23 cellular contexts compared by ENCODE assay signal in genomic region chr1:17488977-17489739, GRCh38. TPM values are rescaled to one million over a fixed set of nuclear protein-coding genes. Genes with fewer than 3 reads are reported as not detected.
A peak's percentile ranks its signal among the peaks of the same experiment; 100 is the strongest.
DNase-seq lines count a peak whose midpoint lies in the region; ATAC-seq, FAIRE-seq and TF ChIP-seq lines count a peak whose summit lies in the region.
"Had no signal": no experiment of that assay in that cellular context is flagged by ENCODE, and none has a peak within 500 bp of the region (broad histone marks: within the 10 kb centered on the region; RNA-seq: fewer than 3 reads in every experiment).

No MANE protein-coding gene starts in this region.

- no TSS peak for BruUV-seq in K562 (replicated peaks; lab: Mats Ljungman, UMichigan)
- BruUV-seq in PC-9 (replicated peaks; lab: Mats Ljungman, UMichigan) = no TSS peak

- POLR2A ChIA-PET in K562 (lab: Yijun Ruan, JAX) (interaction anchor here (0.7 to 1.1 kb wide), 6 partner anchors 9 to 85 kb away, joined by 3 to 4 read pairs (median 3); no protein-coding TSS in a partner anchor), PC-9 (lab: Charles Lee; ENCODE audit: unreplicated experiment) (no interaction called here)

- H3K9me3 ChIP-seq in K562 (replicated peaks; ENCODE audit: control insufficient read depth, insufficient read depth, low read depth, low read length) (no peaks in the 10 kb centered on the region), sigmoid colon (no peaks in the 10 kb centered on the region), PC-9 (ENCODE audit: insufficient read depth, low read depth) (no peaks in the 10 kb centered on the region)

- H3K9me1 ChIP-seq in K562 (ENCODE audit: control insufficient read depth, insufficient read depth, low read length) = no peaks in the 10 kb centered on the region

- H3K4me3 ChIP-seq in K562 (no peak overlapping the region), foreskin fibroblast (ENCODE audit: low read depth in 1 of 2, low read length in 2 of 2) (no peak overlapping the region), sigmoid colon (no peak overlapping the region), PC-9 (no peak overlapping the region)

- H4K20me1 ChIP-seq in K562 (replicated peaks; ENCODE audit: control insufficient read depth, insufficient read depth, low read length) (0 out of 2 replicates have a peak, but pooled peaks cover 2% of the 10 kb centered on the region), PC-9 (ENCODE audit: insufficient read depth) (no peaks in the 10 kb centered on the region)

- H3K4me3 Mint-ChIP-seq in T-helper 2 cell treated with Interferon-gamma antibody and Interleukin-4, amounts not matched to agents 5 μg/mL and 100 μg/mL, for 36 hours = no peak overlapping the region
- H3K4me3 Mint-ChIP-seq: activated CD4-positive, alpha-beta memory T cell treated with anti-CD3 and anti-CD28 coated beads, Interleukin-2, amount 10 ng/mL, durations not matched to agents 7 days and 5 days; activated naive CD4-positive, alpha-beta T cell treated with anti-CD3 and anti-CD28 coated beads, Interleukin-2, amount 50 U/mL, for 24 hours; activated T-cell treated with anti-CD3 and anti-CD28 coated beads, Interleukin-2, amount 50 U/mL, for 24 hours; dendritic cell treated with granulocyte-macrophage colony-stimulating factor and Interleukin-4, amounts not matched to agents 40 ng/mL and 50 ng/mL, for 4 days; T-helper 17 cell; WTC11 had no signal

- H3K79me2 ChIP-seq in K562 (ENCODE audit: control insufficient read depth, insufficient read depth, low read length) (no peaks in the 10 kb centered on the region), PC-9 (ENCODE audit: low read depth) (no peaks in the 10 kb centered on the region)

- peak overlapping the region in 1 of 2 experiments; percentile 23; a peak in 1 of 4 replicates for H3K9ac ChIP-seq in K562 (ENCODE audit: insufficient read depth in 1 of 2, low read depth in 2 of 2, low read length in 2 of 2)

- intact Hi-C loops in K562 (cut with micrococcal nuclease) = loop anchor here (2.0 to 10.0 kb wide), 3 partner anchors 52 to 154 kb away; partner anchors contain the start of gene RCC2
- intact Hi-C loops in sigmoid colon (cut with DNase I) = no loop called here
- intact Hi-C loops in PC-9 (cut with micrococcal nuclease; ENCODE audit: unreplicated experiment) = no loop called here

- peaks cover 5% of the 10 kb centered on the region; the same call in 1 of the 2 replicates for H3F3A ChIP-seq in PC-9 (ENCODE audit: insufficient read depth, low read depth)

- TF ChIP-seq CTCF in K562 (IDR thresholded peaks at IDR 0.05 in 2 of 3, conservative IDR thresholded peaks at IDR 0.05 in 1 of 3; ENCODE audit: insufficient read depth in 2 of 3, low read depth in 1 of 3, low read length in 3 of 3) (no peak), foreskin fibroblast (IDR thresholded peaks at IDR 0.05; ENCODE audit: low read depth, low read length) (no peak), sigmoid colon (IDR thresholded peaks at IDR 0.05) (no peak), PC-9 (conservative IDR thresholded peaks at IDR 0.05) (no peak)

- WGBS in K562 (ENCODE audit: insufficient coverage, low coverage, missing lambda C conversion rate) = 17% methylated on average over 5 of the region's 5 CpGs
- 74 to 82% methylated on average over 5 of the region's 5 CpGs for WGBS in sigmoid colon, 2 donors

- H2AFZ ChIP-seq in K562 (ENCODE audit: low read depth, low read length) (peak overlapping the region; percentile 52), PC-9 (no peak overlapping the region)

- H3K9me3 Mint-ChIP-seq in T-helper 2 cell treated with Interferon-gamma antibody and Interleukin-4, amounts not matched to agents 5 μg/mL and 100 μg/mL, for 36 hours = no peaks in the 10 kb centered on the region
- H3K9me3 Mint-ChIP-seq: activated CD4-positive, alpha-beta memory T cell treated with anti-CD3 and anti-CD28 coated beads, Interleukin-2, amount 10 ng/mL, durations not matched to agents 7 days and 5 days; activated naive CD4-positive, alpha-beta T cell treated with anti-CD3 and anti-CD28 coated beads, Interleukin-2, amount 50 U/mL, for 24 hours; activated T-cell treated with anti-CD3 and anti-CD28 coated beads, Interleukin-2, amount 50 U/mL, for 24 hours; dendritic cell treated with granulocyte-macrophage colony-stimulating factor and Interleukin-4, amounts not matched to agents 40 ng/mL and 50 ng/mL, for 4 days had no signal

- TF ChIP-seq POLR2A in K562 (conservative IDR thresholded peaks at IDR 0.05) (no peak), sigmoid colon (IDR thresholded peaks at IDR 0.05) (no peak)

- no peaks in the 10 kb centered on the region for H3K27me3 Mint-ChIP-seq in T-helper 2 cell treated with Interferon-gamma antibody and Interleukin-4, amounts not matched to agents 5 μg/mL and 100 μg/mL, for 36 hours (ENCODE audit: low read depth)

- no peak overlapping the region for H3K27ac Mint-ChIP-seq in T-helper 2 cell treated with Interferon-gamma antibody and Interleukin-4, amounts not matched to agents 5 μg/mL and 100 μg/mL, for 36 hours
- H3K27ac Mint-ChIP-seq: activated CD4-positive, alpha-beta memory T cell treated with anti-CD3 and anti-CD28 coated beads, Interleukin-2, amount 10 ng/mL, durations not matched to agents 7 days and 5 days; activated naive CD4-positive, alpha-beta T cell treated with anti-CD3 and anti-CD28 coated beads, Interleukin-2, amount 50 U/mL, for 24 hours; activated T-cell treated with anti-CD3 and anti-CD28 coated beads, Interleukin-2, amount 50 U/mL, for 24 hours; dendritic cell treated with granulocyte-macrophage colony-stimulating factor and Interleukin-4, amounts not matched to agents 40 ng/mL and 50 ng/mL, for 4 days; T-helper 17 cell; WTC11 had no signal

- no peaks in the 10 kb centered on the region for H3K36me3 Mint-ChIP-seq in T-helper 2 cell treated with Interferon-gamma antibody and Interleukin-4, amounts not matched to agents 5 μg/mL and 100 μg/mL, for 36 hours (ENCODE audit: low read depth)
- H3K36me3 Mint-ChIP-seq: activated naive CD4-positive, alpha-beta T cell treated with anti-CD3 and anti-CD28 coated beads, Interleukin-2, amount 50 U/mL, for 24 hours; WTC11 had no signal

- H3K4me2 ChIP-seq in K562 (ENCODE audit: insufficient read depth, low read length) (peak overlapping the region; percentile 44; the same call in 1 of the 2 replicates), PC-9 (no peak overlapping the region)

- CTCF ChIA-PET in K562 (lab: Yijun Ruan, JAX; ENCODE audit: low intra/inter-chr PET ratio) = no interaction called here
- CTCF ChIA-PET in PC-9 (lab: Charles Lee) = interaction anchor here (0.9 kb wide), 1 partner anchor 13 kb away, joined by 5 read pairs; no protein-coding TSS in a partner anchor

- in situ Hi-C loops in K562 (cut with MboI) = no loop called here

- peak; percentile 74 for FAIRE-seq in K562 (lab: Jason Lieb, UNC)
- FAIRE-seq: GM18507, H54 had no signal

- no peaks in the 10 kb centered on the region for H3K36me3 ChIP-seq in K562 (ENCODE audit: control insufficient read depth, insufficient read depth, low read length)
- no peaks in the 10 kb centered on the region for H3K36me3 ChIP-seq in sigmoid colon
- no peaks in the 10 kb centered on the region for H3K36me3 ChIP-seq in PC-9 (ENCODE audit: low read depth)

- no peaks in the 10 kb centered on the region for H3K9me2 ChIP-seq in PC-9 (ENCODE audit: insufficient read depth)

- 0 out of 2 replicates have a peak, but pooled peaks have one; percentile 36 for TF ChIP-seq EP300 in K562 (IDR thresholded peaks at IDR 0.05; ENCODE audit: low read length)
- no peak for TF ChIP-seq EP300 in sigmoid colon (IDR thresholded peaks at IDR 0.05)

- no peaks in the 10 kb centered on the region for H3K4me1 Mint-ChIP-seq in T-helper 2 cell treated with Interferon-gamma antibody and Interleukin-4, amounts not matched to agents 5 μg/mL and 100 μg/mL, for 36 hours (ENCODE audit: low read depth)
- H3K4me1 Mint-ChIP-seq: activated naive CD4-positive, alpha-beta T cell treated with anti-CD3 and anti-CD28 coated beads, Interleukin-2, amount 50 U/mL, for 24 hours; T-helper 17 cell had no signal

- DNase-seq in HCEC 1CT (peak; percentile 17), K562 (ENCODE audit: extremely low read depth in 1 of 4, low spot score in 3 of 4) (peak; percentile 59 to 72 (median 62)), foreskin fibroblast (peak; percentile 24 to 60), sigmoid colon (no peak), SKM-1 treated with dmso at 0.1 percent for 144 hours (lab: John Stamatoyannopoulos, UW; ENCODE audit: unreplicated experiment) (no peak), PC-9 (no peak)
- no peak for DNase-seq in T-helper 2 cell treated with Interferon-gamma antibody and Interleukin-4, amounts not matched to agents 5 μg/mL and 100 μg/mL, for 36 hours (ENCODE audit: low spot score)
- DNase-seq in NK-92 treated with Interleukin-12 subunit alpha and Interleukin-12 subunit beta, amount 100 ng/mL, for 24 hours (lab: John Stamatoyannopoulos, UW) = no peak
- DNase-seq: activated CD4-positive, alpha-beta memory T cell treated with anti-CD3 and anti-CD28 coated beads, Interleukin-2, amount 10 ng/mL, durations not matched to agents 7 days and 5 days; activated T-cell treated with anti-CD3 and anti-CD28 coated beads, Interleukin-2, amount 50 U/mL, for 24 hours; KBM-7; left cardiac atrium; NCI-H2029; SHP77; stimulated activated naive CD4-positive, alpha-beta T cell; T-helper 17 cell; trophoblast cell had no signal

- H3K27me3 ChIP-seq in K562 (ENCODE audit: control insufficient read depth in 2 of 2, insufficient read depth in 2 of 2, low read length in 2 of 2) = no peaks in the 10 kb centered on the region; a peak in 1 of 5 replicates
- H3K27me3 ChIP-seq in sigmoid colon = no peaks in the 10 kb centered on the region
- no peaks in the 10 kb centered on the region for H3K27me3 ChIP-seq in PC-9 (ENCODE audit: insufficient read depth, low read depth)

- peak; percentile 69 for ATAC-seq in K562
- ATAC-seq: esophagus mucosa, left cardiac atrium, T-helper 17 cell, WTC11 had no signal

- H3K4me1 ChIP-seq in K562 (replicated peaks in 1 of 2; ENCODE audit: control insufficient read depth in 2 of 2, insufficient read depth in 2 of 2, low read length in 2 of 2) (peaks cover 20 to 23% of the 10 kb centered on the region in 2 experiments; a peak in 4 of 5 replicates), sigmoid colon (peaks cover 0 to 10% (median 5%) of the 10 kb centered on the region in 4 donors), PC-9 (replicated peaks; ENCODE audit: insufficient read depth) (no peaks in the 10 kb centered on the region; the same call in 1 of the 2 replicates)

- TF ChIP-seq RAD21 in K562 (CRISPR knock-in tag; conservative IDR thresholded peaks at IDR 0.05 in 1 of 2, IDR thresholded peaks at IDR 0.05 in 1 of 2) = no peak

- H3K27ac ChIP-seq in K562 (ENCODE audit: extremely low read depth, low read depth, low read length) (peak overlapping the region; percentile 41; the same call in 2 of the 3 replicates), sigmoid colon (peak overlapping the region in 3 of 4 donors; percentile 14 to 44 (median 32)), PC-9 (no peak overlapping the region)

RNA-seq across cellular contexts. Expression of gene RCC2, which starts 49.7 kb away (rescaled TPM):
- total RNA-seq in K562 (2011; cell fraction: chromatin; rRNA removed; ENCODE audit: low replicate concordance) = 86.3 and 153 TPM in 2 replicates
- 101 and 112 TPM in 2 replicates for total RNA-seq in K562 (2011; cell fraction: nucleolus; rRNA removed)
- 95.8 and 102 TPM in 2 replicates for total RNA-seq in K562 (2011; cell fraction: nucleoplasm; rRNA removed)
- total RNA-seq in K562 (2014; rRNA removed) = 111 and 116 TPM in 2 replicates
- 108 and 111 TPM in 2 replicates for total RNA-seq in K562 (2014; rRNA removed; fragmentation: Illumina TruSeq; extraction: Trizol)
- total RNA-seq in K562 (2015; rRNA removed; fragmentation: Illumina TruSeq; extraction: Trizol) = 116 and 117 TPM in 2 replicates
- 258 and 292 TPM in 2 replicates for total RNA-seq in K562 (2021)
- 59.5 and 105 TPM in 2 replicates for polyA plus RNA-seq in K562 (2011; rRNA removed)
- polyA plus RNA-seq in K562 (2011; cell fraction: cytosol; rRNA removed) = 92.9 and 111 TPM in 2 replicates
- polyA plus RNA-seq in K562 (2011; cell fraction: nucleus; rRNA removed) = 136 and 155 TPM in 2 replicates
- polyA plus RNA-seq in K562 (2012) = 151 and 181 TPM in 2 replicates
- polyA plus RNA-seq in K562 (2014; fragmentation: Illumina TruSeq; extraction: Trizol) = 209 and 213 TPM in 2 replicates
- 100 to 1,000 TPM in 1 of 2 experiments, 10 to 100 TPM in 1; 31.8 to 203 TPM for polyA plus RNA-seq in K562 (2014; fragmentation: Nextera tagmentation; extraction: Ambion mirVana)
- 135 and 139 TPM in 2 replicates for polyA plus RNA-seq in K562 (2014; rRNA removed)
- 69.1 and 75.9 TPM in 2 replicates for polyA minus RNA-seq in K562 (2011; rRNA and poly(A)+ RNA removed)
- 121 and 149 TPM in 2 replicates for polyA minus RNA-seq in K562 (2011; cell fraction: cytosol; rRNA and poly(A)+ RNA removed)
- 21.8 and 35.7 TPM in 2 replicates for polyA minus RNA-seq in K562 (2011; cell fraction: nucleus; rRNA and poly(A)+ RNA removed)
- total RNA-seq in sigmoid colon = 10 to 100 TPM; 12.8 to 21.9 (median 17.8) TPM
- 10 to 100 TPM; 16.8 to 62.9 (median 28.9) TPM for polyA plus RNA-seq in sigmoid colon
- total RNA-seq in PC-9 (2021) = 158 and 170 TPM in 2 replicates

RNA-seq across cellular contexts. Expression of gene ARHGEF10L, which starts 50.3 kb away (rescaled TPM):
- 0.09 TPM in 1 of 2 replicates, not detected in the other for total RNA-seq in K562 (2011; cell fraction: chromatin; rRNA removed; ENCODE audit: low replicate concordance)
- 0.17 and 0.92 TPM in 2 replicates for total RNA-seq in K562 (2011; cell fraction: nucleolus; rRNA removed)
- 0.07 TPM in 1 of 2 replicates, not detected in the other for total RNA-seq in K562 (2011; cell fraction: nucleoplasm; rRNA removed)
- total RNA-seq in K562 (2014; rRNA removed) (0.09 TPM in 1 of 2 replicates, not detected in the other), K562 (2014; rRNA removed; fragmentation: Illumina TruSeq; extraction: Trizol) (not detected in 2 replicates), K562 (2015; rRNA removed; fragmentation: Illumina TruSeq; extraction: Trizol) (not detected in 2 replicates), K562 (2021) (0.13 TPM in 2 replicates), sigmoid colon (10 to 100 TPM; 25.0 to 44.9 (median 32.1) TPM), PC-9 (2021) (21.6 and 25.4 TPM in 2 replicates)
- polyA plus RNA-seq in K562 (2011; rRNA removed) (0.01 TPM in 1 of 2 replicates, not detected in the other), K562 (2014; fragmentation: Illumina TruSeq; extraction: Trizol) (not detected in 2 replicates), K562 (2014; fragmentation: Nextera tagmentation; extraction: Ambion mirVana) (not detected), K562 (2014; rRNA removed) (not detected in 2 replicates), sigmoid colon (10 to 100 TPM; 28.7 to 76.2 (median 33.0) TPM)
- polyA plus RNA-seq in K562 (2011; cell fraction: cytosol; rRNA removed) = 0.27 TPM in 1 of 2 replicates, not detected in the other
- 0.41 and 0.52 TPM in 2 replicates for polyA plus RNA-seq in K562 (2011; cell fraction: nucleus; rRNA removed)
- not detected in 2 replicates for polyA plus RNA-seq in K562 (2012)
- polyA minus RNA-seq in K562 (2011; rRNA and poly(A)+ RNA removed) = not detected in 2 replicates
- polyA minus RNA-seq in K562 (2011; cell fraction: cytosol; rRNA and poly(A)+ RNA removed) = 0.46 TPM in 1 of 2 replicates, not detected in the other
- 0.13 TPM in 1 of 2 replicates, not detected in the other for polyA minus RNA-seq in K562 (2011; cell fraction: nucleus; rRNA and poly(A)+ RNA removed)
- total RNA-seq: activated CD4-positive, alpha-beta memory T cell treated with anti-CD3 and anti-CD28 coated beads, Interleukin-2, amount 10 ng/mL, durations not matched to agents 7 days and 5 days had no signal

Comparison
In these comparisons a context has a peak if more than half of its experiments do, and no peak if none do; other contexts are left out.
1. DNase-seq: peak in HCEC 1CT (single experiment), K562 (4 of 4) and foreskin fibroblast (2 of 2); none in sigmoid colon (single experiment), SKM-1 treated with dmso at 0.1 percent for 144 hours (single experiment), PC-9 (0 of 2), T-helper 2 cell treated with Interferon-gamma antibody and Interleukin-4, amounts not matched to agents 5 μg/mL and 100 μg/mL, for 36 hours (single experiment) and NK-92 treated with Interleukin-12 subunit alpha and Interleukin-12 subunit beta, amount 100 ng/mL, for 24 hours (single experiment).
2. RNA of gene ARHGEF10L, which starts 50.3 kb away (total RNA-seq): 25.0 to 44.9 TPM in sigmoid colon and 21.6 to 25.4 TPM in PC-9; 0.07 to 0.92 TPM in K562; every median in the first group is over 10 times any median in the second.